ENCODE assay signal across 12 cellular contexts in genomic region chr4:123325241-123325681, GRCh38.
A peak's percentile ranks its signal among the peaks of the same experiment; 100 is the strongest.
DNase-seq lines count a peak whose midpoint lies in the region; ATAC-seq and TF ChIP-seq lines count a peak whose summit lies in the region.
"Had no signal": no experiment of that assay in that cellular context is flagged by ENCODE, and none has a peak within 500 bp of the region (broad histone marks: within the 10 kb centered on the region; RNA-seq: fewer than 3 reads in every experiment).

No MANE protein-coding gene starts in this region.

- in situ Hi-C loops in GM13977 (cut with MboI; ENCODE audit: low pct_unique_long_range_greater_than_20kb, low sequenced_read_pairs, unreplicated experiment), result no loop called here

- WGBS in stomach, 5 donors, result 66 to 85% (median 72%) methylated on average over 3 of the region's 3 CpGs

- no peaks in the 10 kb centered on the region for H3K4me1 ChIP-seq in adipocyte (ENCODE audit: control insufficient read depth, insufficient read depth, low read length)
- H3K4me1 ChIP-seq in stomach, result no peaks in the 10 kb centered on the region
- H3K4me1 ChIP-seq: Caco-2, parathyroid adenoma had no signal

- no peaks in the 10 kb centered on the region for H3K36me3 ChIP-seq in adipocyte (ENCODE audit: control insufficient read depth, insufficient read depth, low read length, severe bottlenecking)
- H3K36me3 ChIP-seq in stomach, result no peaks in the 10 kb centered on the region

- H3K4me3 Mint-ChIP-seq in activated T-cell treated with anti-CD3 and anti-CD28 coated beads, Interleukin-2, amount 50 U/mL, for 72 hours, result no peak overlapping the region
- H3K4me3 Mint-ChIP-seq: activated T-helper 1 cell treated with anti-CD3 and anti-CD28 coated beads, Interleukin-12 subunit alpha, Interleukin-12 subunit beta, Interleukin-2, Interleukin-4 antibody, amounts not matched to agents 30 ng/mL and 10 ng/mL and 1 ng/mL, durations not matched to agents 14 hours and 24 hours and 36 hours; stimulated activated naive CD8-positive, alpha-beta T cell treated with anti-CD3 and anti-CD28 coated beads, Interleukin-15, Interleukin-2, amounts not matched to agents 100 ng/mL and 50 ng/mL, for 24 hours had no signal

- intact Hi-C loops in stomach (cut with DNase I; ENCODE audit: low total_unique reads), result no loop called here

- no peak for TF ChIP-seq POLR2A in stomach (IDR thresholded peaks at IDR 0.05)

- no peak for TF ChIP-seq CTCF in GM13977 (IDR thresholded peaks at IDR 0.05; ENCODE audit: extremely low read depth, insufficient read depth, missing control alignments)
- no peak for TF ChIP-seq CTCF in stomach (IDR thresholded peaks at IDR 0.05)

- no peak overlapping the region for H3K27ac Mint-ChIP-seq in activated T-cell treated with anti-CD3 and anti-CD28 coated beads, Interleukin-2, amount 50 U/mL, for 72 hours
- H3K27ac Mint-ChIP-seq: activated T-helper 1 cell treated with anti-CD3 and anti-CD28 coated beads, Interleukin-12 subunit alpha, Interleukin-12 subunit beta, Interleukin-2, Interleukin-4 antibody, amounts not matched to agents 30 ng/mL and 10 ng/mL and 1 ng/mL, durations not matched to agents 14 hours and 24 hours and 36 hours; stimulated activated naive CD8-positive, alpha-beta T cell treated with anti-CD3 and anti-CD28 coated beads, Interleukin-15, Interleukin-2, amounts not matched to agents 100 ng/mL and 50 ng/mL, for 24 hours had no signal

- no peak for TF ChIP-seq EP300 in stomach (IDR thresholded peaks at IDR 0.05)

- H3K27me3 Mint-ChIP-seq in activated T-cell treated with anti-CD3 and anti-CD28 coated beads, Interleukin-2, amount 50 U/mL, for 72 hours (ENCODE audit: low read depth), result no peaks in the 10 kb centered on the region

- ATAC-seq in GM21390 (IDR thresholded peaks at IDR 0.05; ENCODE audit: unreplicated experiment) (peak; percentile 98), HG03280 (IDR thresholded peaks at IDR 0.05; ENCODE audit: unreplicated experiment) (peak; percentile 96)
- ATAC-seq in activated T-cell treated with anti-CD3 and anti-CD28 coated beads, Interleukin-2, amount 50 U/mL, for 72 hours (replicated peaks in 1 of 2), result no peak

- no peak overlapping the region for H3K27ac ChIP-seq in stomach
- H3K27ac ChIP-seq: parathyroid adenoma had no signal

- H3K9ac ChIP-seq in adipocyte (ENCODE audit: low read length), result no peak overlapping the region
- H3K9ac ChIP-seq: parathyroid adenoma had no signal

- H3K4me3 ChIP-seq in adipocyte (ENCODE audit: low read length) (no peak overlapping the region), stomach (no peak overlapping the region)

- DNase-seq in GM13977 (ENCODE audit: low spot score), result peak; percentile 36
- peak; percentile 9 for DNase-seq in adipocyte (ENCODE audit: low read depth)
- no peak for DNase-seq in NCI-H524 treated with DMSO at 0.1 percent for 48 hours (lab: John Stamatoyannopoulos, UW)
- no peak for DNase-seq in stomach
- no peak for DNase-seq in activated gamma-delta T cell (lab: John Stamatoyannopoulos, UW)
- no peak for DNase-seq in activated T-cell treated with anti-CD3 and anti-CD28 coated beads, Interleukin-2, amount 50 U/mL, for 72 hours
- DNase-seq: Caco-2 had no signal

- peaks cover 2 to 3% of the 10 kb centered on the region in 2 donors for H3K36me3 Mint-ChIP-seq in activated T-cell treated with anti-CD3 and anti-CD28 coated beads, Interleukin-2, amount 50 U/mL, for 72 hours (ENCODE audit: insufficient read depth in 2 of 2)

- no peaks in the 10 kb centered on the region for H3K4me1 Mint-ChIP-seq in activated T-cell treated with anti-CD3 and anti-CD28 coated beads, Interleukin-2, amount 50 U/mL, for 72 hours (ENCODE audit: low read depth)

- H3K9me3 ChIP-seq in adipocyte (ENCODE audit: control insufficient read depth, low read length) (peaks cover 21% of the 10 kb centered on the region), stomach (peaks cover 0 to 21% (median 4%) of the 10 kb centered on the region in 4 donors)
- H3K9me3 ChIP-seq: Caco-2 had no signal

- H3K27me3 ChIP-seq in adipocyte (replicated peaks; ENCODE audit: control insufficient read depth, insufficient read depth, low read length) (no peaks in the 10 kb centered on the region), stomach (no peaks in the 10 kb centered on the region)

- peaks cover 12 to 13% of the 10 kb centered on the region in 2 donors for H3K9me3 Mint-ChIP-seq in activated T-cell treated with anti-CD3 and anti-CD28 coated beads, Interleukin-2, amount 50 U/mL, for 72 hours

Comparison
In these comparisons a context has a peak if more than half of its experiments do, and no peak if none do; other contexts are left out.
1. DNase-seq: peak in GM13977 (single experiment) and adipocyte (single experiment); none in NCI-H524 treated with DMSO at 0.1 percent for 48 hours (single experiment), stomach (single experiment), activated gamma-delta T cell (single experiment) and activated T-cell treated with anti-CD3 and anti-CD28 coated beads, Interleukin-2, amount 50 U/mL, for 72 hours (0 of 2).
2. ATAC-seq: peak in GM21390 (single experiment) and HG03280 (single experiment); none in activated T-cell treated with anti-CD3 and anti-CD28 coated beads, Interleukin-2, amount 50 U/mL, for 72 hours (0 of 2).